In the genomic region with DNA sequence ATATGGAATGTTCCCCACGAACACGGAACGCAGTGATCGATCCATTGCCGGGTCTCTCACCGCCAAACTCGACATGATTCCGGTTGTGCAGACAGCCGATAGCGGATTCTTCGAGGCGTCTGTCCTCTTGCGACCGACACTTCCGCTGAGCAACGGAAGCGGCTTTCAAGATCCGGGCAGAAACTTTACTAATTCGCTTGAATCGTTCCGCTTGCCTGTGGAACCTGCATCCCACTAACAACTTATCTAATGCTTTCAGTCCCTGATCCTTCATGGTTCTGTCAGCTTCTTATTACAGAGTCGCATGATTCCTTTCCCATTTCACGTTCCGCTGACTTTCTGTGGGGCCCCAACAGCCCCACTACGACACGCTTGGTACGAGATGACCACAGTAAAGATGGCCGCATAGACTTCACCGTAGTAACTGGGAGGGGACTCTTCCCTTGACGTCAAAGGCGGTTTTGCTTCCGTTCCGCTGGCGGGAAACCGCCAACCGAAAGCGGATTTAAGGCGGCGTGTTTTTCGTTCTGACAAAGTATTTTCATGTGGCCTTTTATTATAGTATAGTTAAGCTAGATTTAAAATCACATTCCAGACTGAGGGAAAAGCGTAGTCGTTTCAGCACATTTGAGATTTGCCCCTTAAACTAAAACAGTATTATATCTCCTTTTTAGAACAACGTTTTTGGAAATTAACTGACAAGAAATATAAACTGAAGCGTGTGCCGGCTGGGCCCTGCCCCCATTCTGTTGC, we compare ENCODE assay signal across 8 cellular contexts. TPM values are rescaled to one million over a fixed set of nuclear protein-coding genes. Genes with fewer than 3 reads are reported as not detected.
DNase-seq lines count a peak whose midpoint lies in the region; ATAC-seq and TF ChIP-seq lines count a peak whose summit lies in the region.

A gene with protein sequence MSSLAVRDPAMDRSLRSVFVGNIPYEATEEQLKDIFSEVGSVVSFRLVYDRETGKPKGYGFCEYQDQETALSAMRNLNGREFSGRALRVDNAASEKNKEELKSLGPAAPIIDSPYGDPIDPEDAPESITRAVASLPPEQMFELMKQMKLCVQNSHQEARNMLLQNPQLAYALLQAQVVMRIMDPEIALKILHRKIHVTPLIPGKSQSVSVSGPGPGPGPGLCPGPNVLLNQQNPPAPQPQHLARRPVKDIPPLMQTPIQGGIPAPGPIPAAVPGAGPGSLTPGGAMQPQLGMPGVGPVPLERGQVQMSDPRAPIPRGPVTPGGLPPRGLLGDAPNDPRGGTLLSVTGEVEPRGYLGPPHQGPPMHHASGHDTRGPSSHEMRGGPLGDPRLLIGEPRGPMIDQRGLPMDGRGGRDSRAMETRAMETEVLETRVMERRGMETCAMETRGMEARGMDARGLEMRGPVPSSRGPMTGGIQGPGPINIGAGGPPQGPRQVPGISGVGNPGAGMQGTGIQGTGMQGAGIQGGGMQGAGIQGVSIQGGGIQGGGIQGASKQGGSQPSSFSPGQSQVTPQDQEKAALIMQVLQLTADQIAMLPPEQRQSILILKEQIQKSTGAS (minus strand): TSS at position 121 of the 753 bp plus-strand sequence. CDS start 46 bp downstream, at position 75.

- H3K36me3 ChIP-seq in liver (ENCODE audit: control insufficient read depth in 4 of 4, insufficient read depth in 3 of 4, low read depth in 1 of 4, low read length in 3 of 4): no peaks in the 10 kb centered on the region

- TF ChIP-seq CTCF in liver (IDR thresholded peaks at IDR 0.05; ENCODE audit: low read depth, low read length, missing input control): no peak

- WGBS in liver: under 1% methylated on average over 45 of the region's 45 CpGs

- peak within 1 kb of the TSS; percentile 99 for H3K27ac ChIP-seq in liver (ENCODE audit: low read depth in 1 of 2, low read length in 2 of 2)

- peaks cover 10 to 19% (median 15%) of the 10 kb centered on the region in 4 donors for H3K4me1 ChIP-seq in liver (ENCODE audit: control insufficient read depth in 4 of 4, insufficient read depth in 4 of 4, low read length in 3 of 4)

- peak within 1 kb of the TSS; percentile 71 to 99 (median 95) for H3K4me3 ChIP-seq in liver (ENCODE audit: low read depth in 1 of 3, low read length in 3 of 3)

- DNase-seq in C1 segment of cervical spinal cord (lab: John Stamatoyannopoulos, UW) (peak; percentile 70 to 99 (median 93)), NCI-H774 (lab: John Stamatoyannopoulos, UW) (peak; percentile 90), dermis microvascular lymphatic vessel endothelial cell (ENCODE audit: low read depth in 2 of 2) (peak; percentile 94 to 95)
- peak; percentile 86 to 88 for DNase-seq in activated CD4-positive, alpha-beta T cell treated with anti-CD3 and anti-CD28 coated beads, Interleukin-2, amount 50 U/mL, for 48 hours
- peak; percentile 93 for DNase-seq in stimulated activated CD4-positive, alpha-beta T cell treated with anti-CD3 and anti-CD28 coated beads, Interleukin-4, amount 100 ng/mL, for 24 hours

- no peaks in the 10 kb centered on the region for H3K9me3 ChIP-seq in liver (ENCODE audit: control insufficient read depth in 4 of 4, low read length in 3 of 4)

- no peaks in the 10 kb centered on the region for H3K27me3 ChIP-seq in liver (ENCODE audit: control insufficient read depth in 4 of 4, insufficient read depth in 4 of 4, low read length in 3 of 4)

- peak; percentile 14 to 19 for TF ChIP-seq RAD21 in liver (IDR thresholded peaks at IDR 0.05)

- ATAC-seq in GM19395 (IDR thresholded peaks at IDR 0.05; ENCODE audit: unreplicated experiment) (peak; percentile 95), HG03565 (IDR thresholded peaks at IDR 0.05; ENCODE audit: unreplicated experiment) (peak; percentile 95)

- H3K9ac ChIP-seq in liver (ENCODE audit: low read depth in 1 of 2, low read length in 2 of 2): peak within 1 kb of the TSS; percentile 95 to 99

TF ChIP-seq in liver, 16 proteins besides CTCF, POLR2A, EP300 and RAD21:
- TF ChIP-seq, protein P1, sequence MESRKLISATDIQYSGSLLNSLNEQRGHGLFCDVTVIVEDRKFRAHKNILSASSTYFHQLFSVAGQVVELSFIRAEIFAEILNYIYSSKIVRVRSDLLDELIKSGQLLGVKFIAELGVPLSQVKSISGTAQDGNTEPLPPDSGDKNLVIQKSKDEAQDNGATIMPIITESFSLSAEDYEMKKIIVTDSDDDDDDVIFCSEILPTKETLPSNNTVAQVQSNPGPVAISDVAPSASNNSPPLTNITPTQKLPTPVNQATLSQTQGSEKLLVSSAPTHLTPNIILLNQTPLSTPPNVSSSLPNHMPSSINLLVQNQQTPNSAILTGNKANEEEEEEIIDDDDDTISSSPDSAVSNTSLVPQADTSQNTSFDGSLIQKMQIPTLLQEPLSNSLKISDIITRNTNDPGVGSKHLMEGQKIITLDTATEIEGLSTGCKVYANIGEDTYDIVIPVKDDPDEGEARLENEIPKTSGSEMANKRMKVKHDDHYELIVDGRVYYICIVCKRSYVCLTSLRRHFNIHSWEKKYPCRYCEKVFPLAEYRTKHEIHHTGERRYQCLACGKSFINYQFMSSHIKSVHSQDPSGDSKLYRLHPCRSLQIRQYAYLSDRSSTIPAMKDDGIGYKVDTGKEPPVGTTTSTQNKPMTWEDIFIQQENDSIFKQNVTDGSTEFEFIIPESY (IDR thresholded peaks at IDR 0.05): peak; percentile 72
- TF ChIP-seq TAF1 (conservative IDR thresholded peaks at IDR 0.05) (peak; percentile 37), FOXA2 (IDR thresholded peaks at IDR 0.05) (peak; percentile 15), SP1 (IDR thresholded peaks at IDR 0.05) (peak; percentile 70), RXRA (IDR thresholded peaks at IDR 0.05) (peak; percentile 26 to 59), NR2F2 (IDR thresholded peaks at IDR 0.05) (no peak), GABPA (IDR thresholded peaks at IDR 0.05 in 1 of 2, conservative IDR thresholded peaks at IDR 0.05 in 1 of 2) (peak; percentile 100), HNF4A (conservative IDR thresholded peaks at IDR 0.05) (peak in 1 of 2 donors; percentile 6), JUND (IDR thresholded peaks at IDR 0.05) (no peak), YY1 (IDR thresholded peaks at IDR 0.05) (peak; percentile 100), FOXA1 (IDR thresholded peaks at IDR 0.05) (no peak), HNF4G (IDR thresholded peaks at IDR 0.05) (no peak), EGR1 (IDR thresholded peaks at IDR 0.05; ENCODE audit: low read depth in 2 of 2) (peak in 1 of 2 donors; percentile 56)
- TF ChIP-seq, protein P2, sequence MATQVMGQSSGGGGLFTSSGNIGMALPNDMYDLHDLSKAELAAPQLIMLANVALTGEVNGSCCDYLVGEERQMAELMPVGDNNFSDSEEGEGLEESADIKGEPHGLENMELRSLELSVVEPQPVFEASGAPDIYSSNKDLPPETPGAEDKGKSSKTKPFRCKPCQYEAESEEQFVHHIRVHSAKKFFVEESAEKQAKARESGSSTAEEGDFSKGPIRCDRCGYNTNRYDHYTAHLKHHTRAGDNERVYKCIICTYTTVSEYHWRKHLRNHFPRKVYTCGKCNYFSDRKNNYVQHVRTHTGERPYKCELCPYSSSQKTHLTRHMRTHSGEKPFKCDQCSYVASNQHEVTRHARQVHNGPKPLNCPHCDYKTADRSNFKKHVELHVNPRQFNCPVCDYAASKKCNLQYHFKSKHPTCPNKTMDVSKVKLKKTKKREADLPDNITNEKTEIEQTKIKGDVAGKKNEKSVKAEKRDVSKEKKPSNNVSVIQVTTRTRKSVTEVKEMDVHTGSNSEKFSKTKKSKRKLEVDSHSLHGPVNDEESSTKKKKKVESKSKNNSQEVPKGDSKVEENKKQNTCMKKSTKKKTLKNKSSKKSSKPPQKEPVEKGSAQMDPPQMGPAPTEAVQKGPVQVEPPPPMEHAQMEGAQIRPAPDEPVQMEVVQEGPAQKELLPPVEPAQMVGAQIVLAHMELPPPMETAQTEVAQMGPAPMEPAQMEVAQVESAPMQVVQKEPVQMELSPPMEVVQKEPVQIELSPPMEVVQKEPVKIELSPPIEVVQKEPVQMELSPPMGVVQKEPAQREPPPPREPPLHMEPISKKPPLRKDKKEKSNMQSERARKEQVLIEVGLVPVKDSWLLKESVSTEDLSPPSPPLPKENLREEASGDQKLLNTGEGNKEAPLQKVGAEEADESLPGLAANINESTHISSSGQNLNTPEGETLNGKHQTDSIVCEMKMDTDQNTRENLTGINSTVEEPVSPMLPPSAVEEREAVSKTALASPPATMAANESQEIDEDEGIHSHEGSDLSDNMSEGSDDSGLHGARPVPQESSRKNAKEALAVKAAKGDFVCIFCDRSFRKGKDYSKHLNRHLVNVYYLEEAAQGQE (IDR thresholded peaks at IDR 0.05): no peak
- TF ChIP-seq, protein P3, sequence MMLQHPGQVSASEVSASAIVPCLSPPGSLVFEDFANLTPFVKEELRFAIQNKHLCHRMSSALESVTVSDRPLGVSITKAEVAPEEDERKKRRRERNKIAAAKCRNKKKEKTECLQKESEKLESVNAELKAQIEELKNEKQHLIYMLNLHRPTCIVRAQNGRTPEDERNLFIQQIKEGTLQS (IDR thresholded peaks at IDR 0.05): no peak
- TF ChIP-seq, protein P4, sequence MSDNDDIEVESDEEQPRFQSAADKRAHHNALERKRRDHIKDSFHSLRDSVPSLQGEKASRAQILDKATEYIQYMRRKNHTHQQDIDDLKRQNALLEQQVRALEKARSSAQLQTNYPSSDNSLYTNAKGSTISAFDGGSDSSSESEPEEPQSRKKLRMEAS (IDR thresholded peaks at IDR 0.05): peak; percentile 82
TF ChIP-seq in liver: peak in this region for 10.

RNA-seq across cellular contexts. Expression of the gene that starts here (rescaled TPM):
- total RNA-seq in dermis microvascular lymphatic vessel endothelial cell: 21.2 and 24.7 TPM in 2 replicates
- total RNA-seq in liver: 10 to 100 TPM; 11.5 to 14.2 TPM
- 1 to 10 TPM; 2.7 to 7.2 TPM for polyA plus RNA-seq in liver

Comparison
In these comparisons a context has a peak if more than half of its experiments do, and no peak if none do; other contexts are left out.
1. Peak in every context shown above with its lines: DNase-seq, ATAC-seq, H3K4me3 ChIP-seq and H3K27ac ChIP-seq.